In the genomic region with DNA sequence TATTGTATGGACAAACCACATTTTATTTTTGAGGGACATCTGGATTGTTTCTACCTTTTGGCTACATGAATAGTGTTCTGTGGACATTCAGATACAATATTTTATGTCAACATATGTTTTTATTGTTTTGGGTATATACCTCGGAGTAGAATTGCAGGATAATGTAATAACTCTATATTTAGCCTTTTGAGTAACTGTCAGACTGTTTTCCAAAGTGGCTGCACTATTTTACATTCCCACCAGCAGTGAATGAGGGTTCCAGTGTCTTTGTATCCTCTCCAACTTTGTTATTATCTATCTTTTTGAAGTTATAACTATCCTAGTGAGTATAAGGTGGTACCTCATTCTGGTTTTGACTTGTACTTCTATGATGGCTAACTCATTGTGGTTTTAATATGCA, we compare ENCODE assay signal across 28 cellular contexts.
"Had no signal": no experiment of that assay in that cellular context is flagged by ENCODE, and none has a peak within 500 bp of the region (broad histone marks: within the 10 kb centered on the region; RNA-seq: fewer than 3 reads in every experiment).

No MANE protein-coding gene starts in this region.

- H3K27me3 ChIP-seq: body of pancreas, dorsolateral prefrontal cortex had no signal

- H3K27ac ChIP-seq: body of pancreas, coronary artery, WERI-Rb-1 had no signal

- H3K4me3 ChIP-seq: body of pancreas, coronary artery had no signal

- H3K9me3 Mint-ChIP-seq: activated B cell treated with CpG ODN at 0.5 μM for 24 hours; activated CD8-positive, alpha-beta T cell treated with anti-CD3 and anti-CD28 coated beads for 36 hours; activated T-cell treated with anti-CD3 and anti-CD28 coated beads, Interleukin-2, amount 50 U/mL, for 4 hours; activated T-helper 17 cell treated with anti-CD3 and anti-CD28 coated beads, Interleukin-2, amount 50 U/mL, for 72 hours; dendritic cell treated with granulocyte-macrophage colony-stimulating factor and Interleukin-4, amounts not matched to agents 40 ng/mL and 50 ng/mL, for 4 days had no signal

- H3K36me3 ChIP-seq: WERI-Rb-1 had no signal

- DNase-seq: activated B cell treated with CpG ODN at 0.5 μM for 24 hours; activated CD4-positive, alpha-beta T cell treated with anti-CD3 and anti-CD28 coated beads for 48 hours; activated CD4-positive, alpha-beta T cell treated with anti-CD3 and anti-CD28 coated beads, Interleukin-2, amount 50 U/mL, for 1 hour; activated CD4-positive, alpha-beta T cell treated with anti-CD3 and anti-CD28 coated beads, Interleukin-2, amount 50 U/mL, for 48 hours; activated CD8-positive, alpha-beta memory T cell treated with anti-CD3 and anti-CD28 coated beads for 24 hours; activated CD8-positive, alpha-beta T cell treated with anti-CD3 and anti-CD28 coated beads for 36 hours; activated effector memory CD4-positive, alpha-beta T cell treated with Interleukin-2 at 50 U/mL for 16 hours; activated gamma-delta T cell treated with Interleukin-2 at 50 U/mL for 16 hours; activated naive CD4-positive, alpha-beta T cell treated with anti-CD3 and anti-CD28 coated beads, Interleukin-2, amount 50 U/mL, for 16 hours; activated naive CD4-positive, alpha-beta T cell treated with Interleukin-2 at 50 U/mL for 16 hours; activated T-cell treated with anti-CD3 and anti-CD28 coated beads, Interleukin-2, amount 50 U/mL, for 4 hours; amniotic stem cell; anterior cingulate cortex; body of pancreas; caudate nucleus; cerebellar nuclear complex; dorsolateral prefrontal cortex; effector memory CD4-positive, alpha-beta T cell; endodermal cell; foreskin fibroblast; T-helper 9 cell; WERI-Rb-1 had no signal

- H3K27me3 Mint-ChIP-seq: activated B cell treated with CpG ODN at 0.5 μM for 24 hours; activated CD8-positive, alpha-beta T cell treated with anti-CD3 and anti-CD28 coated beads for 36 hours; activated naive CD8-positive, alpha-beta T cell; activated T-helper 17 cell treated with anti-CD3 and anti-CD28 coated beads, Interleukin-2, amount 50 U/mL, for 72 hours; dendritic cell treated with granulocyte-macrophage colony-stimulating factor and Interleukin-4, amounts not matched to agents 40 ng/mL and 50 ng/mL, for 4 days had no signal

- H3K9me3 ChIP-seq: body of pancreas had no signal

- ATAC-seq: activated CD4-positive, CD25-positive, alpha-beta regulatory T cell treated with anti-CD3 and anti-CD28 coated beads, Interleukin-2, amount 50 U/mL, for 24 hours; activated CD8-positive, alpha-beta T cell treated with anti-CD3 and anti-CD28 coated beads for 36 hours; activated T-cell treated with anti-CD3 and anti-CD28 coated beads, Interleukin-2, amount 50 U/mL, for 4 hours; activated T-helper 17 cell treated with anti-CD3 and anti-CD28 coated beads, Interleukin-2, amount 50 U/mL, for 72 hours; body of pancreas; esophagus mucosa had no signal

- H3K27ac Mint-ChIP-seq: activated B cell treated with CpG ODN at 0.5 μM for 24 hours; activated CD8-positive, alpha-beta T cell treated with anti-CD3 and anti-CD28 coated beads for 36 hours; activated naive CD8-positive, alpha-beta T cell; activated T-helper 17 cell treated with anti-CD3 and anti-CD28 coated beads, Interleukin-2, amount 50 U/mL, for 72 hours; dendritic cell treated with granulocyte-macrophage colony-stimulating factor and Interleukin-4, amounts not matched to agents 40 ng/mL and 50 ng/mL, for 4 days; endodermal cell had no signal

- H3K4me3 Mint-ChIP-seq: activated B cell treated with CpG ODN at 0.5 μM for 24 hours; activated CD8-positive, alpha-beta T cell treated with anti-CD3 and anti-CD28 coated beads for 36 hours; activated naive CD8-positive, alpha-beta T cell; activated T-cell treated with anti-CD3 and anti-CD28 coated beads, Interleukin-2, amount 50 U/mL, for 4 hours; activated T-helper 17 cell treated with anti-CD3 and anti-CD28 coated beads, Interleukin-2, amount 50 U/mL, for 72 hours; dendritic cell treated with granulocyte-macrophage colony-stimulating factor and Interleukin-4, amounts not matched to agents 40 ng/mL and 50 ng/mL, for 4 days; endodermal cell had no signal
